ENCODE assay signal across 8 cellular contexts in the genomic region with DNA sequence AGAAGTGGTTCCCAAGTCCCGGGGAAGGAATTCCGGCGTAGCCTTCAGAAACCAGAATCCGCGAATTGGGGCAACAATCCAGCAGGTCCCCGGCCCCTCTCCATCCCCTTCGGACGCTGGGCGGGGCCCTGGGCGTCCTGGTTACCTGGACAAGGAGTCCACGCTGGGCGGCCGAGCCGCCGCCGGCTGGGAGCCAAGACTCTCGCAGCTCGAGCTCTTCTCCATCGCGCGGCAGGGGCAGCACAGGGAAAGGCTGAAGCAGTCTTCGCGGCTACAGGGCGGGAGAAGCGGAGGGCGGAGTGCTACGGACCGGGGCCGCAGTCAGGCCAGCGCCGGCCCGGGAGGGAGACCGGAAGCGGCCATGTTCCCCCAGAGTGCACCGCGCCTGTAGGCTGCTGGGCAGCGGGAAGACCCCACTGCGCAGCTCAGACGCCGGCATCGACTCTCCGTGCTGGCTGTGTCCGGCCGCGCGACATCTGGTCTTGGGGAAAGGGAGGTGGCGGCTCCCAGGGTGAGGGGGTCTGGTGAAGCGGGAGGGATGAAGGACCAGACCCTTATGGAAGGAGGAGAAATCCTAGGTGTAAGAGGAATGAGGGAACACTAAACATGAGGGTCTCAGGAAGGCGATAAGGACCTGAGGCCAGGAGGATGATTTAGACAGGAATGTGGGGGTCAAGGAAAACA. TPM values are rescaled to one million over a fixed set of nuclear protein-coding genes. Genes with fewer than 3 reads are reported as not detected.
DNase-seq lines count a peak whose midpoint lies in the region; ATAC-seq and TF ChIP-seq lines count a peak whose summit lies in the region.

Gene MTMR2, minus strand, starts transcription at position 378 of the 684 bp plus-strand sequence. Its CDS starts 153 bp downstream, at position 225.

- peak within 1 kb of the TSS; percentile 88 to 93 for H3K4me3 ChIP-seq in CD4-positive, alpha-beta memory T cell (ENCODE audit: low read length in 2 of 2)
- H3K4me3 ChIP-seq in epithelial cell of esophagus (ENCODE audit: low read length), result peak within 1 kb of the TSS; percentile 88
- H3K4me3 ChIP-seq in mononuclear cell (ENCODE audit: low read length), result peak within 1 kb of the TSS; percentile 94

- ATAC-seq in GM19328 (IDR thresholded peaks at IDR 0.05; ENCODE audit: unreplicated experiment) (peak; percentile 99), HG03460 (IDR thresholded peaks at IDR 0.05; ENCODE audit: unreplicated experiment) (peak; percentile 99)

- peaks cover 26% of the 10 kb centered on the region for H3K4me1 ChIP-seq in CD4-positive, alpha-beta memory T cell (ENCODE audit: insufficient read depth, low read length)
- H3K4me1 ChIP-seq in mononuclear cell (ENCODE audit: insufficient read depth, low read length), result peaks cover 19% of the 10 kb centered on the region

- H3K27me3 ChIP-seq in CD4-positive, alpha-beta memory T cell (ENCODE audit: insufficient read depth, low read length), result no peaks in the 10 kb centered on the region
- no peaks in the 10 kb centered on the region for H3K27me3 ChIP-seq in mononuclear cell (ENCODE audit: insufficient read depth, low read length)

- DNase-seq in CD4-positive, alpha-beta memory T cell, result peak; percentile 29 to 40 (median 33)
- peak; percentile 38 for DNase-seq in NOMO-1 treated with dmso at 0.1 percent for 144 hours (lab: John Stamatoyannopoulos, UW; ENCODE audit: unreplicated experiment)
- peak; percentile 26 for DNase-seq in activated T-cell treated with anti-CD3 and anti-CD28 coated beads for 24 hours (ENCODE audit: low read depth)
- peak; percentile 47 for DNase-seq in epithelial cell of esophagus (ENCODE audit: low read depth)
- DNase-seq in stimulated activated CD8-positive, alpha-beta memory T cell treated with anti-CD3 and anti-CD28 coated beads, Interleukin-4, amount 100 ng/mL, for 24 hours (ENCODE audit: low read depth), result peak; percentile 47

- peaks cover 0 to 4% (median 0%) of the 10 kb centered on the region in 8 donors for H3K9me3 Mint-ChIP-seq in CD4-positive, alpha-beta memory T cell

- peaks cover 23 to 32% (median 27%) of the 10 kb centered on the region in 4 donors for H3K4me1 Mint-ChIP-seq in CD4-positive, alpha-beta memory T cell

- peak within 1 kb of the TSS; percentile 90 to 96 (median 94) for H3K4me3 Mint-ChIP-seq in CD4-positive, alpha-beta memory T cell

- TF ChIP-seq CTCF in epithelial cell of esophagus (IDR thresholded peaks at IDR 0.05; ENCODE audit: insufficient read depth, low read depth, low read length, missing control alignments), result no peak

- POLR2A ChIA-PET in CD4-positive, alpha-beta memory T cell (lab: Charles Lee; ENCODE audit: partially characterized antibody), result interaction anchor here (1.2 kb wide), 3 partner anchors 18 to 419 kb away, joined by 3 to 5 read pairs (median 3); partner anchors contain the start of genes CEP57, FAM76B and MAML2

- H3K27ac ChIP-seq in CD4-positive, alpha-beta memory T cell (ENCODE audit: low read depth, low read length), result peak within 1 kb of the TSS; percentile 58

- H3K36me3 ChIP-seq in CD4-positive, alpha-beta memory T cell (ENCODE audit: insufficient read depth, low read length), result no peaks in the 10 kb centered on the region

- peaks cover 0 to 9% of the 10 kb centered on the region in 2 donors for H3K36me3 Mint-ChIP-seq in CD4-positive, alpha-beta memory T cell

- H3K27me3 Mint-ChIP-seq in CD4-positive, alpha-beta memory T cell, result peaks cover 0 to 2% of the 10 kb centered on the region in 2 donors

- CTCF ChIA-PET in CD4-positive, alpha-beta memory T cell (lab: Charles Lee; ENCODE audit: partially characterized antibody), result interaction anchor here (1.3 kb wide), 1 partner anchor 419 kb away, joined by 4 read pairs; the partner anchor contains the start of gene MAML2

- intact Hi-C loops in CD4-positive, alpha-beta memory T cell (cut with micrococcal nuclease), result loop anchor here (5.0 kb wide), 1 partner anchor 468 kb away; the partner anchor contains the start of gene JRKL

- no peaks in the 10 kb centered on the region for H3K9me3 ChIP-seq in CD4-positive, alpha-beta memory T cell (ENCODE audit: control insufficient read depth in 1 of 2, low read length in 2 of 2)
- no peaks in the 10 kb centered on the region for H3K9me3 ChIP-seq in mononuclear cell (ENCODE audit: low read depth, low read length)

- H3K27ac Mint-ChIP-seq in CD4-positive, alpha-beta memory T cell, result peak within 1 kb of the TSS; percentile 75 to 98 (median 94)

RNA-seq across cellular contexts. Expression of gene MTMR2, which starts in this region (rescaled TPM):
- 10 to 100 TPM; 13.4 to 13.6 TPM for total RNA-seq in CD4-positive, alpha-beta memory T cell
- 10 to 100 TPM; 13.1 to 13.5 TPM for polyA plus RNA-seq in CD4-positive, alpha-beta memory T cell
- total RNA-seq in mononuclear cell, result 8.2 TPM

Comparison
In these comparisons a context has a peak if more than half of its experiments do, and no peak if none do; other contexts are left out.
1. Peak in every context shown above with its lines: DNase-seq, ATAC-seq, H3K4me3 ChIP-seq and H3K27ac ChIP-seq.